1 cellular context compared by ENCODE assay signal in the genomic region with DNA sequence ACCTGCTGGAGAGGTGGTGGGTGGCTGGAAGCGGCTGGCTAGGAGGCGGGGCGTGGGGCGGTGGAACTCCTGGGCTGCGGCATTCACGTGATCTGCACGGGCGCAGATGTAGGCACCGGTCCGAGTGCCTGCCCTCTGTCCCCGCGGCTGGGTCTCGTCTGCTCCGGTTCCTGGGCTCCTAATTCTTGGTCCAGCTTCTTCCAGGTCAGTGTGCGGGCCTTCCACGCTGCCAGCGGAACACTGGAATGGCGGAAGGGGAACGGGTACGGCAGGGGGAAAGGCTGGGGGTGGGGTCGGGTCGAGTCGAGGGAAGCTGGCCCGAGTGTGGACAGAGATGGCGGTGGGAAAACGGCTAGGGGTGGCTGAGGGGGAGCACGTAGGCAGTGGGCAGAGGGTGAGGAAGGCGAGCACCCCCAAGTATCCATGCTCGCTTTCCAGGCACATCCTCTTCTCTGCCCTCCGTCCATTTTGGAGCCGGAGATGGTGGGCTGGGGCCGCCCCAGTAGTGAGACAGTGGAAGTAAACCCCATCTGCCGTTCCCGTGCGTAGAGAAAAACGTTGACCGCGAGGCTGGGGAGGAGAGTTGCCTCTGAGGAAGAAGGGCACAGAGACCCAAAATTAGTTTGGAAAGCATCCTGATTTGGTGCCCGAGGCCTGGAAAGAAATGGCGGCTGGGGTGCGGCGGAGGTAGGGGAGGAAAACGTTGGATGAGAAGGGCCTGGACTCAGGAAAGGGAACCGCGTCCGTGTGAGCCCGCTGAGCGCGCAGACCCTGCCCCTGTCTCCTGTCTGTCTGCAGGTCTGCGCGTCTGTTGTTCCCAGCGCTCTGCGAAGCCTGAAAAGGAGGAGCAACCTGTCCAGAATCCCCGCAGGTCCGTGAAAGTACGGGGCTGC.
TF ChIP-seq lines count a peak whose summit lies in the region.

TSS of gene TCEAL4 (plus strand) at position 95 of the 893 bp plus-strand sequence. CDS start 1,161 bp downstream, outside the sequence.

TF ChIP-seq in K562, 482 proteins besides CTCF, POLR2A, EP300 and RAD21 (continued from another document):
- TF ChIP-seq TRIM25 (IDR thresholded peaks at IDR 0.05; ENCODE audit: borderline replicate concordance) = no peak
- TF ChIP-seq, protein P1, sequence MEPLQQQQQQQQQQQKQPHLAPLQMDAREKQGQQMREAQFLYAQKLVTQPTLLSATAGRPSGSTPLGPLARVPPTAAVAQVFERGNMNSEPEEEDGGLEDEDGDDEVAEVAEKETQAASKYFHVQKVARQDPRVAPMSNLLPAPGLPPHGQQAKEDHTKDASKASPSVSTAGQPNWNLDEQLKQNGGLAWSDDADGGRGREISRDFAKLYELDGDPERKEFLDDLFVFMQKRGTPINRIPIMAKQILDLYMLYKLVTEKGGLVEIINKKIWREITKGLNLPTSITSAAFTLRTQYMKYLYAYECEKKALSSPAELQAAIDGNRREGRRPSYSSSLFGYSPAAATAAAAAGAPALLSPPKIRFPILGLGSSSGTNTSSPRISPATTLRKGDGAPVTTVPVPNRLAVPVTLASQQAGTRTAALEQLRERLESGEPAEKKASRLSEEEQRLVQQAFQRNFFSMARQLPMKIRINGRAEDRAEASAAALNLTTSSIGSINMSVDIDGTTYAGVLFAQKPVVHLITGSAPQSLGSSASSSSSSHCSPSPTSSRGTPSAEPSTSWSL (CRISPR knock-in tag; IDR thresholded peaks at IDR 0.05; ENCODE audit: borderline replicate concordance) = no peak
- no peak for TF ChIP-seq RBM14 (IDR thresholded peaks at IDR 0.05; ENCODE audit: borderline replicate concordance, insufficient read depth, low read depth, low read length)
- TF ChIP-seq, protein P2, sequence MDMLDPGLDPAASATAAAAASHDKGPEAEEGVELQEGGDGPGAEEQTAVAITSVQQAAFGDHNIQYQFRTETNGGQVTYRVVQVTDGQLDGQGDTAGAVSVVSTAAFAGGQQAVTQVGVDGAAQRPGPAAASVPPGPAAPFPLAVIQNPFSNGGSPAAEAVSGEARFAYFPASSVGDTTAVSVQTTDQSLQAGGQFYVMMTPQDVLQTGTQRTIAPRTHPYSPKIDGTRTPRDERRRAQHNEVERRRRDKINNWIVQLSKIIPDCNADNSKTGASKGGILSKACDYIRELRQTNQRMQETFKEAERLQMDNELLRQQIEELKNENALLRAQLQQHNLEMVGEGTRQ (CRISPR knock-in tag; IDR thresholded peaks at IDR 0.05) = peak; percentile 36
